ENCODE assay signal across 8 cellular contexts in the genomic region with DNA sequence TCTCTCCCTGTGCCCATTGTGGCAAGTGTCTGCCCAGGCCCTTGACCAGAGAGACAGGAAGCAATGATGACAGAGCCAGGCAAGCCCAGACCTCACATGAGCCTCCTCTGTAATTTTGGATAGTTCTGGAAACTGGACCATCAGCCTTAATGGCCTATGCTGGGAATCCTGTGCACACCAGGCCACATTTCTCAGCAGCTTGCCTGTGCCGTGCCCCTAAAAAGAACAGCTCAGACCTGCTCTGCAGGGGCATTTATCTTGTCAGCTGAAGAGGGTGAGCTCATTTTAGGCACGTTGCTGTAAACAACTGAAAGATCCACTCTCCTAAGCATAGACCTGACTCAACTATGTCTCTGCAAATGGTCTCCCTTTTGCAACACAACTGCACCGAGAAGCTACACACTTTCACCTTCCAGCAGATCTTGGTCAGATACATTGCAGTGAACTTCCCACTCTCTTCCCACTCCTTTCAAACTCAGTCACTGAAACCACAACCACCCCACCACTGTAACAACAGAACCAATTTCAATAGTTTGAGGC. TPM values are rescaled to one million over a fixed set of nuclear protein-coding genes. Genes with fewer than 3 reads are reported as not detected.
DNase-seq lines count a peak whose midpoint lies in the region; ATAC-seq, FAIRE-seq and TF ChIP-seq lines count a peak whose summit lies in the region.

No MANE protein-coding gene starts in this region.

- peak; percentile 22 for DNase-seq in GM10248 (ENCODE audit: extremely low spot score)
- no peak for DNase-seq in amniotic stem cell (lab: John Stamatoyannopoulos, UW)
- DNase-seq in nephron progenitor cell, result no peak
- no peak for DNase-seq in DMS 273 treated with DMSO at 0.1 percent for 48 hours (lab: John Stamatoyannopoulos, UW)
- DNase-seq in kidney, result no peak

- ATAC-seq in GM19025 (IDR thresholded peaks at IDR 0.05; ENCODE audit: low read depth, unreplicated experiment), result peak; percentile 77
- ATAC-seq in HG03108 (IDR thresholded peaks at IDR 0.05; ENCODE audit: unreplicated experiment), result peak; percentile 41
- ATAC-seq in esophagus mucosa, result peak; percentile 94

- POLR2A ChIA-PET in GM10248 (lab: Yijun Ruan, JAX), result interaction anchor here (0.7 to 1.5 kb wide), 5 partner anchors 9 to 57 kb away, joined by 3 to 8 read pairs (median 4); no protein-coding TSS in a partner anchor

- H3K36me3 ChIP-seq in kidney (ENCODE audit: control insufficient read depth in 1 of 2, insufficient read depth in 2 of 2, low read length in 2 of 2), result no peaks in the 10 kb centered on the region

- H3K9me3 Mint-ChIP-seq in nephron progenitor cell, result no peaks in the 10 kb centered on the region

- no peak for TF ChIP-seq CTCF in GM10248 (IDR thresholded peaks at IDR 0.05; ENCODE audit: control extremely low read depth, extremely low read depth, low read depth, missing control alignments)
- TF ChIP-seq CTCF in nephron progenitor cell (IDR thresholded peaks at IDR 0.05), result no peak
- TF ChIP-seq CTCF in kidney (IDR thresholded peaks at IDR 0.05; ENCODE audit: borderline replicate concordance, extremely low read depth, insufficient read depth), result no peak

- CTCF ChIA-PET in GM10248 (lab: Yijun Ruan, JAX), result interaction anchor here (0.7 to 2.2 kb wide), 10 partner anchors 10 to 114 kb away, joined by 3 to 12 read pairs (median 3); partner anchors contain the start of gene MAP3K7CL

- H3K4me1 ChIP-seq in kidney (ENCODE audit: control insufficient read depth in 1 of 2, insufficient read depth in 1 of 2, low read depth in 1 of 2, low read length in 2 of 2), result no peaks in the 10 kb centered on the region

- H3K9ac ChIP-seq in kidney (ENCODE audit: low read length in 2 of 2), result no peak overlapping the region

- H3K9me3 ChIP-seq in kidney (ENCODE audit: control insufficient read depth in 1 of 2, low read length in 2 of 2), result no peaks in the 10 kb centered on the region

- no peak overlapping the region for H3K4me3 ChIP-seq in kidney (ENCODE audit: low read length in 2 of 2)

- no peaks in the 10 kb centered on the region for H3K27me3 Mint-ChIP-seq in nephron progenitor cell (ENCODE audit: low read depth, poor library complexity)

- no peak overlapping the region for H3K27ac Mint-ChIP-seq in nephron progenitor cell

- intact Hi-C loops in kidney (cut with DNase I), result no loop called here

- no peak overlapping the region for H3K27ac ChIP-seq in kidney (ENCODE audit: low read depth in 2 of 2, low read length in 2 of 2)

- no peak for FAIRE-seq in kidney (lab: Jason Lieb, UNC)

- peaks cover 7% of the 10 kb centered on the region for H3K4me1 Mint-ChIP-seq in nephron progenitor cell

- H3K36me3 Mint-ChIP-seq in nephron progenitor cell (ENCODE audit: low read depth), result no peaks in the 10 kb centered on the region

- H3K4me3 Mint-ChIP-seq in nephron progenitor cell, result no peak overlapping the region

RNA-seq across cellular contexts. Expression of gene BACH1, which starts 53.5 kb away (rescaled TPM):
- 61.5 TPM for total RNA-seq in esophagus mucosa
- 85.1 TPM for total RNA-seq in kidney
- polyA plus RNA-seq in kidney (ENCODE audit: insufficient read depth, low read depth, low replicate concordance), result 5.6 TPM

Comparison
In these comparisons a context has a peak if more than half of its experiments do, and no peak if none do; other contexts are left out.
1. ATAC-seq: peak in every context shown above with its lines; median percentile 94 in esophagus mucosa; 77 in GM19025; 41 in HG03108.